ENCODE assay signal across 8 cellular contexts in the genomic region with DNA sequence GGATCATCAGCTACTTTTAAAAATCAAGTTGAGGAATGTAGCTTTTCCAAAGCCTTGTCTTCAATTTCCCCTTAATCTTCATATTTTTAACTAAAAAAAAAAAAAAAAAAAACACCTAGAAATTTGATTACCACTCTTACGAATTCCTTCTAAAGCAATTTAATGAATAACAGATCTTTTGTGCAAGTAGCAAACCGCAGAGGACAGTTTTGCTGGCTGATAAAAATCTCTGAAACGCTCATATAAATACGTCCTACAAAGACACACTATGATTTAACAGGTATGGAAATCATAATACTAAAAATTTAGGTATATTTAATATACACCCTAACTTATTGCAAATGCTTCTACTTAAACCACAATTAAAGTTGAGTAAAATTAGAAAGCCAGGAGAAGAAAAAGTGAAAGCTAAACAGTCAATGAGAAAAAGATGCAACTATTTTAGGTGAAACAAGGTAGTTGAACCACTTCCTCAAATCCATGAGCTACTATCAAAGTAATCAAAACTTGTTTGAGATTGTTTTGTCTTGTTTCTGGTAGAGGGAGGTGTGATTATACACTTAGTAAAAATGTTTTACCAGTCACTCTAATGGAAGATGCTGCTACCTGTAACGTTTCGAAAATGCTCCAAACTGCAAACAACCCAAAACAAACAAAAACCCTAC.
DNase-seq lines count a peak whose midpoint lies in the region; ATAC-seq and TF ChIP-seq lines count a peak whose summit lies in the region.

No MANE protein-coding gene starts in this region.

- intact Hi-C loops in tibial artery (cut with DNase I; ENCODE audit: low total_unique reads) = no loop called here

- peak overlapping the region; percentile 53 for H2AFZ ChIP-seq in ACC112 (ENCODE audit: low read length, unreplicated experiment)

- H3K27ac ChIP-seq in ACC112 (ENCODE audit: low read depth, low read length) (peak overlapping the region; percentile 62), WERI-Rb-1 (no peak overlapping the region), iPS-18a (ENCODE audit: low read length) (no peak overlapping the region), tibial artery (peak overlapping the region; percentile 98)

- ATAC-seq in GM19468 (IDR thresholded peaks at IDR 0.05; ENCODE audit: extremely low read depth, unreplicated experiment) = peak; percentile 12

- TF ChIP-seq CTCF in WERI-Rb-1 (IDR thresholded peaks at IDR 0.05; ENCODE audit: low read depth, low read length) (no peak), tibial artery (IDR thresholded peaks at IDR 0.05) (no peak)

- H3K9me3 ChIP-seq in WERI-Rb-1 (ENCODE audit: severe bottlenecking) (no peaks in the 10 kb centered on the region), iPS-18a (ENCODE audit: control insufficient read depth, low read depth, low read length) (no peaks in the 10 kb centered on the region), tibial artery (no peaks in the 10 kb centered on the region)

- no peaks in the 10 kb centered on the region for H3K27me3 ChIP-seq in ACC112 (ENCODE audit: insufficient read depth, low read length)
- H3K27me3 ChIP-seq in WERI-Rb-1 (ENCODE audit: insufficient read depth, low read depth, severe bottlenecking) = no peaks in the 10 kb centered on the region
- no peaks in the 10 kb centered on the region for H3K27me3 ChIP-seq in iPS-18a (ENCODE audit: control insufficient read depth, insufficient read depth, low read length)
- H3K27me3 ChIP-seq in tibial artery = no peaks in the 10 kb centered on the region

- H3K4me1 ChIP-seq in ACC112 (ENCODE audit: control insufficient read depth, insufficient read depth, low read length, unreplicated experiment) (peaks cover 41% of the 10 kb centered on the region), iPS-18a (ENCODE audit: control insufficient read depth, low read depth, low read length) (peaks cover 37% of the 10 kb centered on the region), tibial artery (peaks cover 0 to 47% (median 15%) of the 10 kb centered on the region in 4 donors)

- H3K4me3 ChIP-seq in ACC112 (ENCODE audit: low read depth, low read length) (peak overlapping the region; percentile 78), WERI-Rb-1 (ENCODE audit: low read depth, low read length) (peak overlapping the region; percentile 96; the same call in 1 of the 2 replicates), iPS-18a (ENCODE audit: low read length) (peak overlapping the region; percentile 75), tibial artery (peak overlapping the region; percentile 93 to 97)

- no peak for DNase-seq in WERI-Rb-1
- DNase-seq in tibial artery = no peak
- DNase-seq in NK-92 treated with Interleukin-12 subunit alpha and Interleukin-12 subunit beta, amount 100 ng/mL, for 24 hours (lab: John Stamatoyannopoulos, UW) = no peak
- DNase-seq in activated CD4-positive, alpha-beta T cell treated with anti-CD3 and anti-CD28 coated beads, Interleukin-2, amount 50 U/mL, for 48 hours = no peak
- no peak for DNase-seq in central memory CD4-positive, alpha-beta T cell

- H3K36me3 ChIP-seq in ACC112 (ENCODE audit: insufficient read depth, low read length) = no peaks in the 10 kb centered on the region
- peaks cover 7% of the 10 kb centered on the region for H3K36me3 ChIP-seq in WERI-Rb-1
- peaks cover 8% of the 10 kb centered on the region for H3K36me3 ChIP-seq in iPS-18a (ENCODE audit: control insufficient read depth, low read depth, low read length)
- H3K36me3 ChIP-seq in tibial artery = no peaks in the 10 kb centered on the region

- H3K79me2 ChIP-seq in ACC112 (ENCODE audit: control insufficient read depth, insufficient read depth, low read length, unreplicated experiment) = peaks cover 63% of the 10 kb centered on the region

- H3K9ac ChIP-seq in iPS-18a (ENCODE audit: low read length) = peak overlapping the region; percentile 78

Comparison
In these comparisons a context has a peak if more than half of its experiments do, and no peak if none do; other contexts are left out.
1. H3K27ac ChIP-seq: peak in ACC112 (single experiment) and tibial artery (2 of 2); none in WERI-Rb-1 (single experiment) and iPS-18a (single experiment).
2. Peak in every context shown above with its lines, with median percentiles within 50 percentile points of each other: H3K4me3 ChIP-seq.